1 cellular context compared by ENCODE assay signal in the genomic region with DNA sequence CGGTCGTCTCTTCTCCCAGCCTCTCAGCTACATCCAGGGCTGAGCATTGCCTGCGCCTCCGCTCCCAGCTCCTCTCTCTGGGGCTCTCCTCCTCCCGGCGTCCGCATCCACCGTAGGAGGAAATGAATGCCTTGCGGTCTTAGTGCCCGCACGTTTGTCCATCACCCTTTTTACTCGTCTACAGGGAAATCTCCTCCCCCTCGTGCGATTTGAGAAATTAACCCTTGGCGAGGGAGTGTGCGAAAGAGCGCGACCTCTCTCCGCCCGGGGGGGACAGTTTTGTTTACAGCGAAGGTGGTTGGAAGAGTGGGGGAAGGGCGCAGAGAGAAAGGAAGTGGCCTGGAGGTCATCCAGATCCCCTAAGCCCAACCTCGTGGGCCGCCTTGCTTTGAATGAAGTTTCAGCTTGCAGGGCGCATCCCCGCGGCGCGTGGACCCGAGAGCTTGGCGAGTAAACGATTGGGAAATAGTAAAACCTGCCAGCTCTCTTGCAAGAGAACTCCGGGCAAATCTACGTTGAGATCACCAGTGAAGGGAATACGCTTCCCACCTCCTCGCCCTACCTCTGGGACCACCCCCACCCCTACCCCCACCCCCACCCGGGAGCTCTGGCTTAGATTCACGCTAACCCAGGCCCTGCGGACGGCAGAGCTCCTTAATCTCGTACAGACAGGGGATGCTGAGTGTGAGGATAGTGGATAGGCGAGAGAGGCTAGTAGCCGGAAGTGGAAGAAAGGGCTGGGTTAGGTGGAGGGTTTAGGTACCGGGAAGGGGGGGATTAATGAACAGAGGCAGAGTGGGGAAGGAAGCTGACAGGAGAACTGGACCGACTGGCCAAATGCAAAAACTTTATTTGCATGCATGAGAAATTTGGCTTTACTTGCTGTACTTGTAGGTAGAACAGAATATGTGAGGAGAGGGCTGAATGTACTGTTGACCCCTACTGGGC.
TF ChIP-seq lines count a peak whose summit lies in the region.

A gene with protein sequence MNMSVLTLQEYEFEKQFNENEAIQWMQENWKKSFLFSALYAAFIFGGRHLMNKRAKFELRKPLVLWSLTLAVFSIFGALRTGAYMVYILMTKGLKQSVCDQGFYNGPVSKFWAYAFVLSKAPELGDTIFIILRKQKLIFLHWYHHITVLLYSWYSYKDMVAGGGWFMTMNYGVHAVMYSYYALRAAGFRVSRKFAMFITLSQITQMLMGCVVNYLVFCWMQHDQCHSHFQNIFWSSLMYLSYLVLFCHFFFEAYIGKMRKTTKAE (minus strand): TSS at position 144 of the 948 bp plus-strand sequence. CDS start 280 bp downstream, outside the sequence.

TF ChIP-seq in K562, 482 proteins besides CTCF, POLR2A, EP300 and RAD21 (continued from another document and continues in another):
- TF ChIP-seq, protein P1, sequence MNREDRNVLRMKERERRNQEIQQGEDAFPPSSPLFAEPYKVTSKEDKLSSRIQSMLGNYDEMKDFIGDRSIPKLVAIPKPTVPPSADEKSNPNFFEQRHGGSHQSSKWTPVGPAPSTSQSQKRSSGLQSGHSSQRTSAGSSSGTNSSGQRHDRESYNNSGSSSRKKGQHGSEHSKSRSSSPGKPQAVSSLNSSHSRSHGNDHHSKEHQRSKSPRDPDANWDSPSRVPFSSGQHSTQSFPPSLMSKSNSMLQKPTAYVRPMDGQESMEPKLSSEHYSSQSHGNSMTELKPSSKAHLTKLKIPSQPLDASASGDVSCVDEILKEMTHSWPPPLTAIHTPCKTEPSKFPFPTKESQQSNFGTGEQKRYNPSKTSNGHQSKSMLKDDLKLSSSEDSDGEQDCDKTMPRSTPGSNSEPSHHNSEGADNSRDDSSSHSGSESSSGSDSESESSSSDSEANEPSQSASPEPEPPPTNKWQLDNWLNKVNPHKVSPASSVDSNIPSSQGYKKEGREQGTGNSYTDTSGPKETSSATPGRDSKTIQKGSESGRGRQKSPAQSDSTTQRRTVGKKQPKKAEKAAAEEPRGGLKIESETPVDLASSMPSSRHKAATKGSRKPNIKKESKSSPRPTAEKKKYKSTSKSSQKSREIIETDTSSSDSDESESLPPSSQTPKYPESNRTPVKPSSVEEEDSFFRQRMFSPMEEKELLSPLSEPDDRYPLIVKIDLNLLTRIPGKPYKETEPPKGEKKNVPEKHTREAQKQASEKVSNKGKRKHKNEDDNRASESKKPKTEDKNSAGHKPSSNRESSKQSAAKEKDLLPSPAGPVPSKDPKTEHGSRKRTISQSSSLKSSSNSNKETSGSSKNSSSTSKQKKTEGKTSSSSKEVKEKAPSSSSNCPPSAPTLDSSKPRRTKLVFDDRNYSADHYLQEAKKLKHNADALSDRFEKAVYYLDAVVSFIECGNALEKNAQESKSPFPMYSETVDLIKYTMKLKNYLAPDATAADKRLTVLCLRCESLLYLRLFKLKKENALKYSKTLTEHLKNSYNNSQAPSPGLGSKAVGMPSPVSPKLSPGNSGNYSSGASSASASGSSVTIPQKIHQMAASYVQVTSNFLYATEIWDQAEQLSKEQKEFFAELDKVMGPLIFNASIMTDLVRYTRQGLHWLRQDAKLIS (CRISPR knock-in tag; IDR thresholded peaks at IDR 0.05): no peak; the same call in 1 of the 2 replicates
- TF ChIP-seq CREM (IDR thresholded peaks at IDR 0.05; ENCODE audit: low read depth) (peak; percentile 81), POLR2G (IDR thresholded peaks at IDR 0.05; ENCODE audit: low read depth, low read length) (peak; percentile 83), NFIC (IDR thresholded peaks at IDR 0.05) (peak; percentile 72), SNIP1 (IDR thresholded peaks at IDR 0.05; ENCODE audit: low read depth) (no peak), CXXC5 (CRISPR knock-in tag; IDR thresholded peaks at IDR 0.05) (peak; percentile 82), EP400 (IDR thresholded peaks at IDR 0.05) (peak; percentile 93), ZNF431 (CRISPR knock-in tag; IDR thresholded peaks at IDR 0.05) (peak; percentile 66; the same call in 1 of the 2 replicates), SNRNP70 (optimal IDR thresholded peaks at IDR 0.05; ENCODE audit: low read depth, low read length) (no peak), HMG20B (CRISPR knock-in tag; IDR thresholded peaks at IDR 0.05) (no peak), ZBED1 (IDR thresholded peaks at IDR 0.05) (no peak), EGR1 (conservative IDR thresholded peaks at IDR 0.05) (peak; percentile 56), NBN (IDR thresholded peaks at IDR 0.05; ENCODE audit: low read depth) (peak; percentile 92), LCOR (CRISPR knock-in tag; IDR thresholded peaks at IDR 0.05) (peak; percentile 93), BCOR (IDR thresholded peaks at IDR 0.05) (peak; percentile 85), FOXM1 (IDR thresholded peaks at IDR 0.05; ENCODE audit: low read depth) (peak; percentile 84), FOXM1 (CRISPR knock-in tag; IDR thresholded peaks at IDR 0.05; ENCODE audit: low read depth) (no peak), ZNF197 (CRISPR knock-in tag; IDR thresholded peaks at IDR 0.05; ENCODE audit: low read depth) (0 out of 2 replicates have a peak, but pooled peaks have one; percentile 29), PHB2 (IDR thresholded peaks at IDR 0.05; ENCODE audit: low read depth) (no peak), ZFX (CRISPR knock-in tag; IDR thresholded peaks at IDR 0.05) (peak; percentile 58; the same call in 1 of the 2 replicates), MEF2A (IDR thresholded peaks at IDR 0.05; ENCODE audit: control insufficient read depth, low read depth, low read length) (no peak), ZFP36 (IDR thresholded peaks at IDR 0.05; ENCODE audit: low read depth, low read length, partially characterized antibody) (peak; percentile 66), ATF1 (CRISPR knock-in tag; IDR thresholded peaks at IDR 0.05) (no peak), ATF1 (tag; IDR thresholded peaks at IDR 0.05) (peak; percentile 74), NONO (IDR thresholded peaks at IDR 0.05; ENCODE audit: low read depth in 2 of 2, low read length in 1 of 2) (0 out of 4 replicates have a peak, but pooled peaks of 1 of the 2 experiments have one; percentile 45), EWSR1 (IDR thresholded peaks at IDR 0.05; ENCODE audit: borderline replicate concordance, low read depth, partially characterized antibody) (no peak), ZEB2 (IDR thresholded peaks at IDR 0.05) (peak; percentile 68; the same call in 1 of the 2 replicates), RBM25 (IDR thresholded peaks at IDR 0.05; ENCODE audit: low read depth, low read length, severe bottlenecking) (no peak), SOX6 (IDR thresholded peaks at IDR 0.05) (peak; percentile 81), PCBP1 (IDR thresholded peaks at IDR 0.05; ENCODE audit: low read depth, low read length, poor library complexity, severe bottlenecking) (no peak), ZNF184 (CRISPR knock-in tag; IDR thresholded peaks at IDR 0.05) (no peak), POU5F1 (IDR thresholded peaks at IDR 0.05; ENCODE audit: borderline replicate concordance, low read depth, low read length, partially characterized antibody) (no peak), TCF7 (IDR thresholded peaks at IDR 0.05; ENCODE audit: borderline replicate concordance) (0 out of 2 replicates have a peak, but pooled peaks have one; percentile 21)
- TF ChIP-seq, protein P2, sequence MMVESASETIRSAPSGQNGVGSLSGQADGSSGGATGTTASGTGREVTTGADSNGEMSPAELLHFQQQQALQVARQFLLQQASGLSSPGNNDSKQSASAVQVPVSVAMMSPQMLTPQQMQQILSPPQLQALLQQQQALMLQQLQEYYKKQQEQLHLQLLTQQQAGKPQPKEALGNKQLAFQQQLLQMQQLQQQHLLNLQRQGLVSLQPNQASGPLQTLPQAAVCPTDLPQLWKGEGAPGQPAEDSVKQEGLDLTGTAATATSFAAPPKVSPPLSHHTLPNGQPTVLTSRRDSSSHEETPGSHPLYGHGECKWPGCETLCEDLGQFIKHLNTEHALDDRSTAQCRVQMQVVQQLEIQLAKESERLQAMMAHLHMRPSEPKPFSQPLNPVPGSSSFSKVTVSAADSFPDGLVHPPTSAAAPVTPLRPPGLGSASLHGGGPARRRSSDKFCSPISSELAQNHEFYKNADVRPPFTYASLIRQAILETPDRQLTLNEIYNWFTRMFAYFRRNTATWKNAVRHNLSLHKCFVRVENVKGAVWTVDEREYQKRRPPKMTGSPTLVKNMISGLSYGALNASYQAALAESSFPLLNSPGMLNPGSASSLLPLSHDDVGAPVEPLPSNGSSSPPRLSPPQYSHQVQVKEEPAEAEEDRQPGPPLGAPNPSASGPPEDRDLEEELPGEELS (CRISPR knock-in tag; IDR thresholded peaks at IDR 0.05; ENCODE audit: borderline replicate concordance): peak; percentile 90; the same call in 1 of the 2 replicates
- TF ChIP-seq, protein P3, sequence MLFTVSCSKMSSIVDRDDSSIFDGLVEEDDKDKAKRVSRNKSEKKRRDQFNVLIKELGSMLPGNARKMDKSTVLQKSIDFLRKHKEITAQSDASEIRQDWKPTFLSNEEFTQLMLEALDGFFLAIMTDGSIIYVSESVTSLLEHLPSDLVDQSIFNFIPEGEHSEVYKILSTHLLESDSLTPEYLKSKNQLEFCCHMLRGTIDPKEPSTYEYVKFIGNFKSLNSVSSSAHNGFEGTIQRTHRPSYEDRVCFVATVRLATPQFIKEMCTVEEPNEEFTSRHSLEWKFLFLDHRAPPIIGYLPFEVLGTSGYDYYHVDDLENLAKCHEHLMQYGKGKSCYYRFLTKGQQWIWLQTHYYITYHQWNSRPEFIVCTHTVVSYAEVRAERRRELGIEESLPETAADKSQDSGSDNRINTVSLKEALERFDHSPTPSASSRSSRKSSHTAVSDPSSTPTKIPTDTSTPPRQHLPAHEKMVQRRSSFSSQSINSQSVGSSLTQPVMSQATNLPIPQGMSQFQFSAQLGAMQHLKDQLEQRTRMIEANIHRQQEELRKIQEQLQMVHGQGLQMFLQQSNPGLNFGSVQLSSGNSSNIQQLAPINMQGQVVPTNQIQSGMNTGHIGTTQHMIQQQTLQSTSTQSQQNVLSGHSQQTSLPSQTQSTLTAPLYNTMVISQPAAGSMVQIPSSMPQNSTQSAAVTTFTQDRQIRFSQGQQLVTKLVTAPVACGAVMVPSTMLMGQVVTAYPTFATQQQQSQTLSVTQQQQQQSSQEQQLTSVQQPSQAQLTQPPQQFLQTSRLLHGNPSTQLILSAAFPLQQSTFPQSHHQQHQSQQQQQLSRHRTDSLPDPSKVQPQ (CRISPR knock-in tag; IDR thresholded peaks at IDR 0.05; ENCODE audit: borderline replicate concordance): no peak
- TF ChIP-seq, protein P4, sequence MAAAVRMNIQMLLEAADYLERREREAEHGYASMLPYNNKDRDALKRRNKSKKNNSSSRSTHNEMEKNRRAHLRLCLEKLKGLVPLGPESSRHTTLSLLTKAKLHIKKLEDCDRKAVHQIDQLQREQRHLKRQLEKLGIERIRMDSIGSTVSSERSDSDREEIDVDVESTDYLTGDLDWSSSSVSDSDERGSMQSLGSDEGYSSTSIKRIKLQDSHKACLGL (CRISPR knock-in tag; IDR thresholded peaks at IDR 0.05; ENCODE audit: borderline replicate concordance, poor library complexity, severe bottlenecking): no peak
- TF ChIP-seq, protein P5, sequence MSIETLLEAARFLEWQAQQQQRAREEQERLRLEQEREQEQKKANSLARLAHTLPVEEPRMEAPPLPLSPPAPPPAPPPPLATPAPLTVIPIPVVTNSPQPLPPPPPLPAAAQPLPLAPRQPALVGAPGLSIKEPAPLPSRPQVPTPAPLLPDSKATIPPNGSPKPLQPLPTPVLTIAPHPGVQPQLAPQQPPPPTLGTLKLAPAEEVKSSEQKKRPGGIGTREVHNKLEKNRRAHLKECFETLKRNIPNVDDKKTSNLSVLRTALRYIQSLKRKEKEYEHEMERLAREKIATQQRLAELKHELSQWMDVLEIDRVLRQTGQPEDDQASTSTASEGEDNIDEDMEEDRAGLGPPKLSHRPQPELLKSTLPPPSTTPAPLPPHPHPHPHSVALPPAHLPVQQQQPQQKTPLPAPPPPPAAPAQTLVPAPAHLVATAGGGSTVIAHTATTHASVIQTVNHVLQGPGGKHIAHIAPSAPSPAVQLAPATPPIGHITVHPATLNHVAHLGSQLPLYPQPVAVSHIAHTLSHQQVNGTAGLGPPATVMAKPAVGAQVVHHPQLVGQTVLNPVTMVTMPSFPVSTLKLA (conservative IDR thresholded peaks at IDR 0.05): peak; percentile 90 to 96
- TF ChIP-seq, protein P6, sequence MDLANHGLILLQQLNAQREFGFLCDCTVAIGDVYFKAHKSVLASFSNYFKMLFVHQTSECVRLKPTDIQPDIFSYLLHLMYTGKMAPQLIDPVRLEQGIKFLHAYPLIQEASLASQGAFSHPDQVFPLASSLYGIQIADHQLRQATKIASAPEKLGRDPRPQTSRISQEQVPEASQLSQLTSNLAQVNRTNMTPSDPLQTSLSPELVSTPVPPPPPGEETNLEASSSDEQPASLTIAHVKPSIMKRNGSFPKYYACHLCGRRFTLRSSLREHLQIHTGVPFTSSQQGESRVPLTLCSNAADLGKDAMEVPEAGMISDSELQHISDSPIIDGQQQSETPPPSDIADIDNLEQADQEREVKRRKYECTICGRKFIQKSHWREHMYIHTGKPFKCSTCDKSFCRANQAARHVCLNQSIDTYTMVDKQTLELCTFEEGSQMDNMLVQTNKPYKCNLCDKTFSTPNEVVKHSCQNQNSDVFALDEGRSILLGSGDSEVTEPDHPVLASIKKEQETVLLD (IDR thresholded peaks at IDR 0.05): peak; percentile 51; the same call in 1 of the 2 replicates
- TF ChIP-seq, protein P7, sequence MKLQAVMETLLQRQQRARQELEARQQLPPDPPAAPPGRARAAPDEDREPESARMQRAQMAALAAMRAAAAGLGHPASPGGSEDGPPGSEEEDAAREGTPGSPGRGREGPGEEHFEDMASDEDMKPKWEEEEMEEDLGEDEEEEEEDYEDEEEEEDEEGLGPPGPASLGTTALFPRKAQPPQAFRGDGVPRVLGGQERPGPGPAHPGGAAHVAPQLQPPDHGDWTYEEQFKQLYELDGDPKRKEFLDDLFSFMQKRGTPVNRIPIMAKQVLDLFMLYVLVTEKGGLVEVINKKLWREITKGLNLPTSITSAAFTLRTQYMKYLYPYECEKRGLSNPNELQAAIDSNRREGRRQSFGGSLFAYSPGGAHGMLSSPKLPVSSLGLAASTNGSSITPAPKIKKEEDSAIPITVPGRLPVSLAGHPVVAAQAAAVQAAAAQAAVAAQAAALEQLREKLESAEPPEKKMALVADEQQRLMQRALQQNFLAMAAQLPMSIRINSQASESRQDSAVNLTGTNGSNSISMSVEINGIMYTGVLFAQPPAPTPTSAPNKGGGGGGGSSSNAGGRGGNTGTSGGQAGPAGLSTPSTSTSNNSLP (IDR thresholded peaks at IDR 0.05; ENCODE audit: borderline replicate concordance, low read depth, low read length): peak; percentile 72; the same call in 1 of the 2 replicates
- TF ChIP-seq, protein P8, sequence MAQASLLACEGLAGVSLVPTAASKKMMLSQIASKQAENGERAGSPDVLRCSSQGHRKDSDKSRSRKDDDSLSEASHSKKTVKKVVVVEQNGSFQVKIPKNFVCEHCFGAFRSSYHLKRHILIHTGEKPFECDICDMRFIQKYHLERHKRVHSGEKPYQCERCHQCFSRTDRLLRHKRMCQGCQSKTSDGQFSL (CRISPR knock-in tag; IDR thresholded peaks at IDR 0.05): peak; percentile 73
- TF ChIP-seq, protein P8 (tag; IDR thresholded peaks at IDR 0.05): peak in 1 of 2 experiments; percentile 58; a peak in 1 of 4 replicates
- TF ChIP-seq, protein P9, sequence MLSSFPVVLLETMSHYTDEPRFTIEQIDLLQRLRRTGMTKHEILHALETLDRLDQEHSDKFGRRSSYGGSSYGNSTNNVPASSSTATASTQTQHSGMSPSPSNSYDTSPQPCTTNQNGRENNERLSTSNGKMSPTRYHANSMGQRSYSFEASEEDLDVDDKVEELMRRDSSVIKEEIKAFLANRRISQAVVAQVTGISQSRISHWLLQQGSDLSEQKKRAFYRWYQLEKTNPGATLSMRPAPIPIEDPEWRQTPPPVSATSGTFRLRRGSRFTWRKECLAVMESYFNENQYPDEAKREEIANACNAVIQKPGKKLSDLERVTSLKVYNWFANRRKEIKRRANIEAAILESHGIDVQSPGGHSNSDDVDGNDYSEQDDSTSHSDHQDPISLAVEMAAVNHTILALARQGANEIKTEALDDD (IDR thresholded peaks at IDR 0.05): no peak; the same call in 1 of the 2 replicates
